Comparison of ENCODE assay signal across 8 cellular contexts in the genomic region with DNA sequence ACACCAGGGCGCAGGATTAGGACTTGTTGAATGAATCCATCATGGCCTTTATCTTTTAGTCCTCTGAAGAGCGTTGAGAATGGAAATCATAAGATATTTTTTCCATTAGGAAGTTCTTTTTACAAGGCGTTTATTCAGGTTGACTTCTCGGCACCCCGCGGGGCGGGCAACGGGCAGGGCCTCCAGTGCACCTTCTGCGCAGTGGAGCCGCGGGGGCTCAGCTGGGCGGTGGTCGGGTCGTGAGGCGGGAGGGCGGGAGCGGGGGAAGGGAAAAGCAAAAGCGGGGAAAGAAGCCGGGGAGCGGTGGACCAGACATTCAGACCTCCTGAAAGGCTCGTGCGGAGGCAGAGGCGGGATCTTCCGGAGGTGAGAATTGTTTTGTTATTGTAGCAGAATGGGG.
DNase-seq lines count a peak whose midpoint lies in the region; ATAC-seq and TF ChIP-seq lines count a peak whose summit lies in the region.
"Not testable (repeated sequence)": the region's sequence is repeated elsewhere in the genome, so short reads cannot be mapped to it uniquely, and the experiment has no call there.

No MANE protein-coding gene starts in this region.

- H3K27me3 ChIP-seq in HUES64 (ENCODE audit: insufficient read depth, low read length); brain microvascular endothelial cell (replicated peaks); esophagus muscularis mucosa; heart left ventricle; psoas muscle (ENCODE audit: insufficient read depth in 3 of 3, low read length in 2 of 3); thoracic aorta (replicated peaks; ENCODE audit: insufficient read depth); vagina: not testable (repeated sequence)

- intact Hi-C loops in esophagus muscularis mucosa (cut with DNase I); heart left ventricle (cut with DNase I); left colon (cut with DNase I, micrococcal nuclease); psoas muscle (cut with DNase I); vagina (cut with DNase I): not testable (repeated sequence)

- H3K4me3 ChIP-seq in HUES64 (ENCODE audit: low read length) (peak overlapping the region; percentile 16; the same call in 1 of the 2 replicates), brain microvascular endothelial cell (ENCODE audit: low read depth, low read length) (peak overlapping the region; percentile 17), esophagus muscularis mucosa (peak overlapping the region; percentile 47 to 59 (median 52)), heart left ventricle (peak overlapping the region in 11 of 12 donors; percentile 22 to 63 (median 46)), psoas muscle (peak overlapping the region; percentile 43), thoracic aorta (peak overlapping the region; percentile 68), vagina (peak overlapping the region; percentile 24 to 36)

- in situ Hi-C loops in brain microvascular endothelial cell (cut with HindIII; ENCODE audit: low pct_ligation_motif_present, low sequenced_read_pairs), result not testable (repeated sequence)

- DNase-seq in brain microvascular endothelial cell; esophagus muscularis mucosa (ENCODE audit: extremely low spot score); left colon; psoas muscle; thoracic aorta (ENCODE audit: low spot score); vagina (ENCODE audit: extremely low spot score in 2 of 2): not testable (repeated sequence)
- DNase-seq in heart left ventricle, result peak in 1 of 5 donors; percentile 24

- not testable (repeated sequence) for H3K9me3 ChIP-seq in HUES64 (ENCODE audit: insufficient read depth, low read depth, low read length); esophagus muscularis mucosa; heart left ventricle; psoas muscle; thoracic aorta; vagina

- not testable (repeated sequence) for TF ChIP-seq CTCF in brain microvascular endothelial cell (IDR thresholded peaks at IDR 0.05; ENCODE audit: low read depth, low read length, missing control alignments); esophagus muscularis mucosa (IDR thresholded peaks at IDR 0.05); heart left ventricle (IDR thresholded peaks at IDR 0.05); psoas muscle (IDR thresholded peaks at IDR 0.05); thoracic aorta (IDR thresholded peaks at IDR 0.05); vagina (IDR thresholded peaks at IDR 0.05)

- not testable (repeated sequence) for TF ChIP-seq EP300 in esophagus muscularis mucosa (IDR thresholded peaks at IDR 0.05)

- peak in 1 of 4 donors; percentile 24 for ATAC-seq in heart left ventricle
- peak; percentile 34 for ATAC-seq in left colon
- ATAC-seq in psoas muscle; thoracic aorta (ENCODE audit: insufficient number of reproducible peaks, low FRiP score, low read depth): not testable (repeated sequence)

- not testable (repeated sequence) for H3K27ac ChIP-seq in HUES64 (ENCODE audit: low read depth, low read length); brain microvascular endothelial cell; psoas muscle
- H3K27ac ChIP-seq in esophagus muscularis mucosa (replicated peaks in 1 of 4) (peak overlapping the region; percentile 72 to 81 (median 77)), heart left ventricle (peak overlapping the region in 7 of 12 donors; percentile 23 to 80 (median 58)), thoracic aorta (peak overlapping the region in 1 of 2 donors; percentile 38), vagina (peak overlapping the region; percentile 66)

- H3K36me3 ChIP-seq in HUES64 (ENCODE audit: insufficient read depth, low read length); brain microvascular endothelial cell (replicated peaks); esophagus muscularis mucosa; heart left ventricle; psoas muscle (ENCODE audit: insufficient read depth in 1 of 2, low read depth in 1 of 2); thoracic aorta; vagina: not testable (repeated sequence)

- not testable (repeated sequence) for H3K4me1 ChIP-seq in HUES64 (ENCODE audit: insufficient read depth, low read length); esophagus muscularis mucosa; heart left ventricle; psoas muscle; thoracic aorta (ENCODE audit: control insufficient read depth in 1 of 2, low read depth in 2 of 2); vagina

- H3K9ac ChIP-seq in HUES64 (ENCODE audit: low read depth, low read length), result not testable (repeated sequence)

- 92% methylated on average over 2 of the region's 24 CpGs for WGBS in HUES64
- no CpG with 5 or more reads among the region's 24 CpGs for WGBS in esophagus muscularis mucosa
- WGBS in heart left ventricle, 4 donors, result 0 to 2% (median 0%) methylated on average over 1 to 13 of the region's 24 CpGs; no CpG with 5 or more reads in 1 of the 4 donors
- 7 to 13% methylated on average over 1 to 17 of the region's 24 CpGs; no CpG with 5 or more reads in 1 of the 3 donors for WGBS in psoas muscle, 3 donors

- not testable (repeated sequence) for TF ChIP-seq POLR2A in esophagus muscularis mucosa (IDR thresholded peaks at IDR 0.05; ENCODE audit: low read depth); heart left ventricle (IDR thresholded peaks at IDR 0.05); vagina (IDR thresholded peaks at IDR 0.05)

Comparison
In these comparisons a context has a peak if more than half of its experiments do, and no peak if none do; other contexts are left out.
1. H3K4me3 ChIP-seq: peak in every context shown above with its lines; median percentile 68 in thoracic aorta; 52 in esophagus muscularis mucosa; 46 in heart left ventricle; 43 in psoas muscle; 30 in vagina; 17 in brain microvascular endothelial cell; 16 in HUES64.